Comparison of ENCODE assay signal across 9 cellular contexts in genomic region chr10:65787571-65787970, GRCh38.
"Had no signal": no experiment of that assay in that cellular context is flagged by ENCODE, and none has a peak within 500 bp of the region (broad histone marks: within the 10 kb centered on the region; RNA-seq: fewer than 3 reads in every experiment).

No MANE protein-coding gene starts in this region.

- H3K9ac ChIP-seq: KMS-11 had no signal

- DNase-seq: H9, Karpas-422, KBM-7 had no signal

- H3K4me2 ChIP-seq: GM23338, KMS-11 had no signal

- ATAC-seq: GM23338, HCT116 had no signal

- FAIRE-seq: H1, H54, HTR-8/SVneo had no signal

- H3K27ac ChIP-seq: KMS-11 had no signal

- H3K4me3 ChIP-seq: GM23338 had no signal

- H2AFZ ChIP-seq: GM23338 had no signal
